In genomic region chr1:237562247-237562823, GRCh38 we compare ENCODE assay signal across 7 cellular contexts.
DNase-seq lines count a peak whose midpoint lies in the region; ATAC-seq and TF ChIP-seq lines count a peak whose summit lies in the region.

No MANE protein-coding gene starts in this region.

- no peak overlapping the region for H3K4me3 ChIP-seq in lower leg skin (ENCODE audit: low read depth, poor library complexity, severe bottlenecking)

- no peak for TF ChIP-seq POLR2A in lower leg skin (IDR thresholded peaks at IDR 0.05)

- no peak for TF ChIP-seq CTCF in lower leg skin (IDR thresholded peaks at IDR 0.05)

- WGBS in lower leg skin, 2 donors: 59 to 65% methylated on average over 4 of the region's 4 CpGs

- DNase-seq in G401 (ENCODE audit: low spot score) (peak; percentile 81), NCI-H774 (lab: John Stamatoyannopoulos, UW) (peak; percentile 75), brain pericyte (ENCODE audit: low read depth, low spot score) (peak; percentile 8), left kidney (ENCODE audit: low read depth, low spot score) (peak; percentile 79), lower leg skin (ENCODE audit: low spot score in 2 of 2) (no peak)

- intact Hi-C loops in lower leg skin (cut with DNase I; ENCODE audit: low total_unique reads): no loop called here

- ATAC-seq in GM21381 (IDR thresholded peaks at IDR 0.05; ENCODE audit: unreplicated experiment) (peak; percentile 83), HG03575 (IDR thresholded peaks at IDR 0.05; ENCODE audit: extremely low read depth, insufficient number of reproducible peaks, low FRiP score, unreplicated experiment) (peak; percentile 74)

- in situ Hi-C loops in G401 (cut with HindIII; ENCODE audit: low sequenced_read_pairs): no loop called here

Comparison
In these comparisons a context has a peak if more than half of its experiments do, and no peak if none do; other contexts are left out.
1. DNase-seq: peak in G401 (single experiment), NCI-H774 (single experiment), brain pericyte (single experiment) and left kidney (single experiment); none in lower leg skin (0 of 2).